Comparison of ENCODE assay signal across 20 cellular contexts in the genomic region with DNA sequence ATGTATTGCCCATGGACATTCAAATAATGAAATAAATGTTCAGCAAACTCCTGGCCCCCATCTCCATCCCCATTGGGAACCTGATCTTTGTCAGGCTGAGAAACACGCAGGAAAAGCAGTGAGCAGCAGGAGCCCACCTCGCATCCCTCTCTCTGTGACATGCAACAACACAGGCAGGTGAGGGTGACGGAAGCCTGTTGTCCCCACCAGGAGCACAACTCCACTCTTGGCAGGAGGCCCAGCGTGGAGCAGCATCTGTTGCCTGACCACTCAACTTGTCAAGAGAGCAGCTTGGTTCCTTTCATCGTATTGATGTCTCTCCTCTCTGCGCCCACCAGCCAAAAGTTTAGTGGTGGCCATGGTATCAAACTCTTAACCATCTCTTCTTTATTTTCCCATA.
A peak's percentile ranks its signal among the peaks of the same experiment; 100 is the strongest.
DNase-seq lines count a peak whose midpoint lies in the region; ATAC-seq and TF ChIP-seq lines count a peak whose summit lies in the region.
"Had no signal": no experiment of that assay in that cellular context is flagged by ENCODE, and none has a peak within 500 bp of the region (broad histone marks: within the 10 kb centered on the region; RNA-seq: fewer than 3 reads in every experiment).

No MANE protein-coding gene starts in this region.

- DNase-seq in DMS53 treated with DMSO at 0.1 percent for 48 hours (lab: John Stamatoyannopoulos, UW; ENCODE audit: unreplicated experiment) = peak; percentile 4
- peak; percentile 83 for DNase-seq in NCI-H1092 (lab: John Stamatoyannopoulos, UW)
- peak; percentile 95 for DNase-seq in NCI-H345 (lab: John Stamatoyannopoulos, UW)
- DNase-seq in SHP77 treated with DMSO at 0.1 percent for 48 hours (lab: John Stamatoyannopoulos, UW) = peak; percentile 72
- DNase-seq in NCI-H2227 treated with DMSO at 0.1 percent for 48 hours (lab: John Stamatoyannopoulos, UW) = no peak
- no peak for DNase-seq in GM10266 (ENCODE audit: extremely low spot score)
- DNase-seq: activated CD4-positive, alpha-beta T cell treated with anti-CD3 and anti-CD28 coated beads, Interleukin-2, amount 10 ng/mL, durations not matched to agents 24 days and 14 days; anterior cingulate cortex; CD8-positive, alpha-beta T cell; EL; H7; head of caudate nucleus; IMR-90; left colon; naive B cell; NCI-H187 treated with DMSO at 0.1 percent for 48 hours; Peyer's patch; stimulated activated CD4-positive, alpha-beta T cell treated with anti-CD3 and anti-CD28 coated beads, Interleukin-4, amount 100 ng/mL, for 1 hour; stimulated activated naive CD4-positive, alpha-beta T cell treated with Interleukin-2 at 50 U/mL for 16 hours had no signal

- ATAC-seq in GM18520 (IDR thresholded peaks at IDR 0.05; ENCODE audit: unreplicated experiment) = no peak
- ATAC-seq: CD8-positive, alpha-beta T cell; left colon had no signal

- TF ChIP-seq CTCF in GM10266 (IDR thresholded peaks at IDR 0.05; ENCODE audit: control insufficient read depth, insufficient read depth, low read depth, missing control alignments) = no peak

Comparison
In these comparisons a context has a peak if more than half of its experiments do, and no peak if none do; other contexts are left out.
1. DNase-seq: peak in DMS53 treated with DMSO at 0.1 percent for 48 hours (single experiment), NCI-H1092 (single experiment), NCI-H345 (single experiment) and SHP77 treated with DMSO at 0.1 percent for 48 hours (single experiment); none in NCI-H2227 treated with DMSO at 0.1 percent for 48 hours (single experiment) and GM10266 (single experiment).